ENCODE assay signal across 16 cellular contexts in genomic region chr9:120441446-120442279, GRCh38.
DNase-seq lines count a peak whose midpoint lies in the region; ATAC-seq lines count a peak whose summit lies in the region.
"Had no signal": no experiment of that assay in that cellular context is flagged by ENCODE, and none has a peak within 500 bp of the region (broad histone marks: within the 10 kb centered on the region; RNA-seq: fewer than 3 reads in every experiment).

No MANE protein-coding gene starts in this region.

- no peak for ATAC-seq in HG03159 (IDR thresholded peaks at IDR 0.05; ENCODE audit: unreplicated experiment)
- ATAC-seq: left lobe of liver had no signal

- H3K9me3 Mint-ChIP-seq in activated CD4-positive, alpha-beta memory T cell treated with anti-CD3 and anti-CD28 coated beads, Interleukin-2, amount 10 ng/mL, durations not matched to agents 7 days and 5 days = no peaks in the 10 kb centered on the region

- H3K27ac ChIP-seq in epithelial cell of prostate = peak overlapping the region; percentile 31
- H3K27ac ChIP-seq: C4-2B, HL-60 had no signal

- H3K36me3 Mint-ChIP-seq in activated CD4-positive, alpha-beta memory T cell treated with anti-CD3 and anti-CD28 coated beads, Interleukin-2, amount 10 ng/mL, durations not matched to agents 7 days and 5 days (ENCODE audit: low read depth) = peaks cover 63% of the 10 kb centered on the region

- no peak overlapping the region for H3K4me3 Mint-ChIP-seq in activated CD4-positive, alpha-beta memory T cell treated with anti-CD3 and anti-CD28 coated beads, Interleukin-2, amount 10 ng/mL, durations not matched to agents 7 days and 5 days

- peak; percentile 27 for DNase-seq in CD1c-positive myeloid dendritic cell (ENCODE audit: extremely low spot score)
- DNase-seq in OCI-M1 (lab: John Stamatoyannopoulos, UW) = peak; percentile 63
- peak; percentile 20 for DNase-seq in epithelial cell of prostate (ENCODE audit: low read depth, low spot score)
- DNase-seq in non-pigmented ciliary epithelial cell (ENCODE audit: low read depth) = peak; percentile 92
- no peak for DNase-seq in HK-2 (ENCODE audit: unreplicated experiment)
- no peak for DNase-seq in activated CD4-positive, alpha-beta memory T cell treated with anti-CD3 and anti-CD28 coated beads, Interleukin-2, amount 10 ng/mL, durations not matched to agents 7 days and 5 days
- no peak for DNase-seq in NCI-H446 (lab: John Stamatoyannopoulos, UW)
- DNase-seq: activated CD4-positive, alpha-beta T cell treated with anti-CD3 and anti-CD28 coated beads for 4 hours; GF-D8; glutamatergic neuron; NCI-H69; SHP77 treated with DMSO at 0.1 percent for 48 hours had no signal

- H3K27me3 Mint-ChIP-seq in activated CD4-positive, alpha-beta memory T cell treated with anti-CD3 and anti-CD28 coated beads, Interleukin-2, amount 10 ng/mL, durations not matched to agents 7 days and 5 days = no peaks in the 10 kb centered on the region

- CTCF ChIA-PET in activated CD4-positive, alpha-beta memory T cell treated with anti-CD3 and anti-CD28 coated beads, Interleukin-2, amount 10 ng/mL, durations not matched to agents 7 days and 5 days (lab: Charles Lee) = interaction anchor here (0.9 kb wide), 1 partner anchor 37 kb away, joined by 3 read pairs; no protein-coding TSS in a partner anchor

- POLR2A ChIA-PET in activated CD4-positive, alpha-beta memory T cell treated with anti-CD3 and anti-CD28 coated beads, Interleukin-2, amount 10 ng/mL, durations not matched to agents 7 days and 5 days (lab: Charles Lee) = no interaction called here

- H3K27ac Mint-ChIP-seq in activated CD4-positive, alpha-beta memory T cell treated with anti-CD3 and anti-CD28 coated beads, Interleukin-2, amount 10 ng/mL, durations not matched to agents 7 days and 5 days = no peak overlapping the region

- peaks cover 36% of the 10 kb centered on the region for H3K4me1 Mint-ChIP-seq in activated CD4-positive, alpha-beta memory T cell treated with anti-CD3 and anti-CD28 coated beads, Interleukin-2, amount 10 ng/mL, durations not matched to agents 7 days and 5 days

Comparison
In these comparisons a context has a peak if more than half of its experiments do, and no peak if none do; other contexts are left out.
1. DNase-seq: peak in CD1c-positive myeloid dendritic cell (single experiment), OCI-M1 (single experiment), epithelial cell of prostate (single experiment) and non-pigmented ciliary epithelial cell (single experiment); none in HK-2 (single experiment), activated CD4-positive, alpha-beta memory T cell treated with anti-CD3 and anti-CD28 coated beads, Interleukin-2, amount 10 ng/mL, durations not matched to agents 7 days and 5 days (single experiment) and NCI-H446 (0 of 2).